In the genomic region with DNA sequence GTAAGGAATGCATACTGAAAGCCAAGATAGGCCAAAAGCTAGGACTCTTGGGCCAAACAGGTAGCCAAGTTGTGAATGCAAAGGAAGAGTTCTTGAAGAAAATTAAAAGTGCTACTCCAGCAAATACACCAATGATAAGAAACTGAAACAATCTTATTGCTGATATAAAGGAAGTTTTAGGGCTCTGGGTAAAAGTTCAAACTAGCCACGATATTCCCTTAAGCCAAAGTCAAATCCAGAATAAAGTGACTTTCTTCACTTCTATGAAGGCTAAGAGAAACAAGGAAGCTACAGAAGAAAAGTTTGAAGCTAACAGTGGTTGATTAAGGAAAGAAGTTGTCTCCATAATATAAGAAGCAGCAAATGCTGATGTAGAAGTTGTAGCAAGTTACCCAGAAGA, we compare ENCODE assay signal across 38 cellular contexts.
"Had no signal": no experiment of that assay in that cellular context is flagged by ENCODE, and none has a peak within 500 bp of the region (broad histone marks: within the 10 kb centered on the region; RNA-seq: fewer than 3 reads in every experiment).

No MANE protein-coding gene starts in this region.

- ATAC-seq: activated naive CD4-positive, alpha-beta T cell treated with anti-CD3 and anti-CD28 coated beads, Interleukin-2, amount 50 U/mL, for 72 hours; activated naive CD8-positive, alpha-beta T cell treated with anti-CD3 and anti-CD28 coated beads, Interleukin-2, amount 50 U/mL, for 24 hours; activated T-cell treated with anti-CD3 and anti-CD28 coated beads, Interleukin-2, amount 50 U/mL, for 4 hours; activated T-cell treated with anti-CD3 and anti-CD28 coated beads, Interleukin-2, amount 50 U/mL, for 72 hours; activated T-helper 17 cell treated with anti-CD3 and anti-CD28 coated beads, Interleukin-2, amount 50 U/mL, for 72 hours; body of pancreas had no signal

- H3K9me3 Mint-ChIP-seq: activated T-helper 1 cell treated with anti-CD3 and anti-CD28 coated beads, Interleukin-12 subunit alpha, Interleukin-12 subunit beta, Interleukin-2, Interleukin-4 antibody, amounts not matched to agents 30 ng/mL and 10 ng/mL and 1 ng/mL, durations not matched to agents 14 hours and 24 hours and 36 hours had no signal

- H3K36me3 ChIP-seq: adrenal gland, ascending aorta, brain microvascular endothelial cell, breast epithelium, cardiac muscle cell had no signal

- H3K4me1 ChIP-seq: adrenal gland, ascending aorta, body of pancreas, breast epithelium had no signal

- H3K4me3 ChIP-seq: adrenal gland, ascending aorta, body of pancreas, breast epithelium, cardiac muscle cell had no signal

- H3K36me3 Mint-ChIP-seq: activated naive CD4-positive, alpha-beta T cell treated with anti-CD3 and anti-CD28 coated beads, Interleukin-2, amount 10 ng/mL, durations not matched to agents 7 days and 5 days; activated naive CD4-positive, alpha-beta T cell treated with anti-CD3 and anti-CD28 coated beads, Interleukin-2, amount 50 U/mL, for 24 hours; activated naive CD8-positive, alpha-beta T cell; activated naive CD8-positive, alpha-beta T cell treated with anti-CD3 and anti-CD28 coated beads for 36 hours; activated naive CD8-positive, alpha-beta T cell treated with anti-CD3 and anti-CD28 coated beads, Interleukin-2, amount 10 ng/mL, durations not matched to agents 7 days and 5 days; brain had no signal

- H3K4me3 Mint-ChIP-seq: activated naive CD4-positive, alpha-beta T cell treated with anti-CD3 and anti-CD28 coated beads for 36 hours; activated naive CD4-positive, alpha-beta T cell treated with anti-CD3 and anti-CD28 coated beads, Interleukin-2, amount 10 ng/mL, durations not matched to agents 7 days and 5 days; activated naive CD4-positive, alpha-beta T cell treated with anti-CD3 and anti-CD28 coated beads, Interleukin-2, amount 50 U/mL, for 24 hours; activated naive CD8-positive, alpha-beta T cell; activated naive CD8-positive, alpha-beta T cell treated with anti-CD3 and anti-CD28 coated beads for 36 hours; activated naive CD8-positive, alpha-beta T cell treated with anti-CD3 and anti-CD28 coated beads, Interleukin-2, amount 10 ng/mL, durations not matched to agents 7 days and 5 days; activated naive CD8-positive, alpha-beta T cell treated with anti-CD3 and anti-CD28 coated beads, Interleukin-2, amount 50 U/mL, for 24 hours; activated T-cell treated with anti-CD3 and anti-CD28 coated beads, Interleukin-2, amount 50 U/mL, for 24 hours; activated T-cell treated with anti-CD3 and anti-CD28 coated beads, Interleukin-2, amount 50 U/mL, for 4 hours; activated T-cell treated with anti-CD3 and anti-CD28 coated beads, Interleukin-2, amount 50 U/mL, for 72 hours; activated T-helper 1 cell treated with anti-CD3 and anti-CD28 coated beads, Interleukin-12 subunit alpha, Interleukin-12 subunit beta, Interleukin-2, Interleukin-4 antibody, amounts not matched to agents 30 ng/mL and 10 ng/mL and 1 ng/mL, durations not matched to agents 14 hours and 24 hours and 36 hours; activated T-helper 17 cell treated with anti-CD3 and anti-CD28 coated beads, Interleukin-2, amount 50 U/mL, for 72 hours; brain; central memory CD8-positive, alpha-beta T cell had no signal

- H3K9me3 ChIP-seq: adrenal gland, ascending aorta, body of pancreas, breast epithelium had no signal

- H3K27ac Mint-ChIP-seq: activated naive CD4-positive, alpha-beta T cell treated with anti-CD3 and anti-CD28 coated beads for 36 hours; activated naive CD4-positive, alpha-beta T cell treated with anti-CD3 and anti-CD28 coated beads, Interleukin-2, amount 10 ng/mL, durations not matched to agents 7 days and 5 days; activated naive CD4-positive, alpha-beta T cell treated with anti-CD3 and anti-CD28 coated beads, Interleukin-2, amount 50 U/mL, for 24 hours; activated naive CD4-positive, alpha-beta T cell treated with anti-CD3 and anti-CD28 coated beads, Interleukin-2, amount 50 U/mL, for 72 hours; activated naive CD8-positive, alpha-beta T cell; activated naive CD8-positive, alpha-beta T cell treated with anti-CD3 and anti-CD28 coated beads for 36 hours; activated naive CD8-positive, alpha-beta T cell treated with anti-CD3 and anti-CD28 coated beads, Interleukin-2, amount 10 ng/mL, durations not matched to agents 7 days and 5 days; activated naive CD8-positive, alpha-beta T cell treated with anti-CD3 and anti-CD28 coated beads, Interleukin-2, amount 50 U/mL, for 24 hours; activated T-cell treated with anti-CD3 and anti-CD28 coated beads, Interleukin-2, amount 50 U/mL, for 24 hours; activated T-cell treated with anti-CD3 and anti-CD28 coated beads, Interleukin-2, amount 50 U/mL, for 72 hours; activated T-helper 1 cell treated with anti-CD3 and anti-CD28 coated beads, Interleukin-12 subunit alpha, Interleukin-12 subunit beta, Interleukin-2, Interleukin-4 antibody, amounts not matched to agents 30 ng/mL and 10 ng/mL and 1 ng/mL, durations not matched to agents 14 hours and 24 hours and 36 hours; activated T-helper 17 cell treated with anti-CD3 and anti-CD28 coated beads, Interleukin-2, amount 50 U/mL, for 72 hours; activated T-helper 2 cell treated with anti-CD3 and anti-CD28 coated beads, Interferon-gamma antibody, Interleukin-2, Interleukin-4, amounts not matched to agents 10 μg/mL and 5 μg/mL and 100 μg/mL, durations not matched to agents 14 hours and 24 hours and 36 hours; brain had no signal

- DNase-seq: activated effector memory CD4-positive, alpha-beta T cell treated with anti-CD3 and anti-CD28 coated beads, Interleukin-2, amount 50 U/mL, for 16 hours; activated effector memory CD4-positive, alpha-beta T cell treated with Interleukin-2 at 50 U/mL for 16 hours; activated gamma-delta T cell; activated gamma-delta T cell treated with Interleukin-2 at 50 U/mL for 16 hours; activated naive CD4-positive, alpha-beta T cell; activated naive CD4-positive, alpha-beta T cell treated with anti-CD3 and anti-CD28 coated beads for 36 hours; activated naive CD4-positive, alpha-beta T cell treated with anti-CD3 and anti-CD28 coated beads, Interleukin-2, amount 10 ng/mL, durations not matched to agents 7 days and 5 days; activated naive CD4-positive, alpha-beta T cell treated with anti-CD3 and anti-CD28 coated beads, Interleukin-2, amount 50 U/mL, for 16 hours; activated naive CD4-positive, alpha-beta T cell treated with Interleukin-2 at 50 U/mL for 16 hours; activated naive CD8-positive, alpha-beta T cell treated with anti-CD3 and anti-CD28 coated beads for 36 hours; activated naive CD8-positive, alpha-beta T cell treated with anti-CD3 and anti-CD28 coated beads, Interleukin-2, amount 10 ng/mL, durations not matched to agents 7 days and 5 days; activated naive CD8-positive, alpha-beta T cell treated with anti-CD3 and anti-CD28 coated beads, Interleukin-2, amount 50 U/mL, for 24 hours; activated T-cell treated with anti-CD3 and anti-CD28 coated beads, Interleukin-2, amount 50 U/mL, for 1 hour; activated T-cell treated with anti-CD3 and anti-CD28 coated beads, Interleukin-2, amount 50 U/mL, for 24 hours; activated T-cell treated with anti-CD3 and anti-CD28 coated beads, Interleukin-2, amount 50 U/mL, for 4 hours; activated T-cell treated with anti-CD3 and anti-CD28 coated beads, Interleukin-2, amount 50 U/mL, for 48 hours; activated T-cell treated with anti-CD3 and anti-CD28 coated beads, Interleukin-2, amount 50 U/mL, for 72 hours; adrenal gland; amniotic stem cell; amygdala; anterior cingulate cortex; aorta; body of pancreas; brain microvascular endothelial cell; caudate nucleus; central memory CD4-positive, alpha-beta T cell; cerebellar nuclear complex had no signal

- H3K27me3 ChIP-seq: adrenal gland, ascending aorta, body of pancreas, brain microvascular endothelial cell, breast epithelium, cardiac muscle cell had no signal

- H3K4me1 Mint-ChIP-seq: activated naive CD4-positive, alpha-beta T cell treated with anti-CD3 and anti-CD28 coated beads, Interleukin-2, amount 10 ng/mL, durations not matched to agents 7 days and 5 days; activated naive CD4-positive, alpha-beta T cell treated with anti-CD3 and anti-CD28 coated beads, Interleukin-2, amount 50 U/mL, for 24 hours; activated naive CD8-positive, alpha-beta T cell treated with anti-CD3 and anti-CD28 coated beads for 36 hours; activated naive CD8-positive, alpha-beta T cell treated with anti-CD3 and anti-CD28 coated beads, Interleukin-2, amount 10 ng/mL, durations not matched to agents 7 days and 5 days; activated T-helper 17 cell treated with anti-CD3 and anti-CD28 coated beads, Interleukin-2, amount 50 U/mL, for 72 hours; brain; central memory CD8-positive, alpha-beta T cell had no signal

- H3K27me3 Mint-ChIP-seq: activated naive CD4-positive, alpha-beta T cell treated with anti-CD3 and anti-CD28 coated beads, Interleukin-2, amount 10 ng/mL, durations not matched to agents 7 days and 5 days; activated naive CD4-positive, alpha-beta T cell treated with anti-CD3 and anti-CD28 coated beads, Interleukin-2, amount 50 U/mL, for 24 hours; activated naive CD8-positive, alpha-beta T cell; activated naive CD8-positive, alpha-beta T cell treated with anti-CD3 and anti-CD28 coated beads for 36 hours; activated naive CD8-positive, alpha-beta T cell treated with anti-CD3 and anti-CD28 coated beads, Interleukin-2, amount 10 ng/mL, durations not matched to agents 7 days and 5 days; activated naive CD8-positive, alpha-beta T cell treated with anti-CD3 and anti-CD28 coated beads, Interleukin-2, amount 50 U/mL, for 24 hours; activated T-cell treated with anti-CD3 and anti-CD28 coated beads, Interleukin-2, amount 50 U/mL, for 24 hours; activated T-helper 17 cell treated with anti-CD3 and anti-CD28 coated beads, Interleukin-2, amount 50 U/mL, for 72 hours; central memory CD8-positive, alpha-beta T cell had no signal

- H3K27ac ChIP-seq: adrenal gland, ascending aorta, body of pancreas, brain microvascular endothelial cell, breast epithelium, cardiac muscle cell had no signal
